In the genomic region with DNA sequence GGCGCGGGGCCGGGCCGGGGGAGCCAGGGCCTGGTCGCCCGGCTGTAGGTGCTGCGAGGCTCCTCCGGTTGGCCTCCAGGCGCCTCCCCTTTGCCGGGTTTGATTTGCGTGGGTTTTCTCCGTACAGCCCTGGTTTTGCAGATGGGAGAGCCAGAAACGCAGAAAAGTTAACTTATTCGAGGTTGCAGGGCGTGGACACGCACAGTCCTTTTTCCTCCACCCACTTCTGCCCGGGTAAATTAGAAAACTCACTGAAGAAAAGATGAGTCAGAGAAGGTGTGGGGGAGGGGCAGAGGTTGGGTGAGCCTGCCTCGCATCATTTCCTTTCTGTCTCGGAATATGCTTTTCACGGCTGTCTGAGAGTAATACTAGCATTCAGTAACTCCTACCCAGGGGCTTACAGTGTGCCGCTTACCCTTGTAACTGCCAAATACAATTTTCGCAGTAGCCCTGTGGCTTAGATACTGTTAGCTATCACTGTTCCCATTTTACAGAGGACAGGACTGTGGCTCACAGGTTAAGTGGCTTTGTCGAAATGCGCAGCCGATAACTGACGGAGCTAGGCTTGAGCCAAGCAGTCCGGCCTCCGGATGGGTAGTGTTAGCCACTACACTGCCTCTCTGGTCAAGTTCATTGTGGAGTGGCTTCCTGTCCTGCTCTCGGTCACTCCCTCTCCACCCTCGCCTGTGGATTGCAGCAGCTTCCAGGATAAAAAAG, we compare ENCODE assay signal across 8 cellular contexts. TPM values are rescaled to one million over a fixed set of nuclear protein-coding genes. Genes with fewer than 3 reads are reported as not detected.
DNase-seq lines count a peak whose midpoint lies in the region; ATAC-seq and TF ChIP-seq lines count a peak whose summit lies in the region.

No MANE protein-coding gene starts in this region.

- DNase-seq in GM03348 (ENCODE audit: low spot score), result peak; percentile 86
- DNase-seq in H4 (ENCODE audit: low spot score), result peak; percentile 63
- DNase-seq in MG63, result peak; percentile 78
- peak; percentile 46 for DNase-seq in activated B cell treated with CpG ODN at 0.5 μM for 24 hours
- peak; percentile 74 to 87 for DNase-seq in central memory CD8-positive, alpha-beta T cell (ENCODE audit: low spot score in 2 of 2)
- peak; percentile 78 to 87 for DNase-seq in left colon
- peak; percentile 70 to 96 for DNase-seq in stimulated activated CD4-positive, alpha-beta T cell treated with anti-CD3 and anti-CD28 coated beads, Interleukin-1b, Interleukin-23, amount 100 ng/mL, for 4 hours (ENCODE audit: low read depth in 2 of 2)
- DNase-seq in GM19238 (ENCODE audit: insufficient read length, low spot score), result no peak

- H3K27me3 ChIP-seq in MG63, result no peaks in the 10 kb centered on the region

- intact Hi-C loops in activated B cell treated with CpG ODN at 0.5 μM for 24 hours (cut with micrococcal nuclease) (loop anchor here (1.0 to 5.0 kb wide), 5 partner anchors 66 to 1245 kb away; partner anchors contain the start of genes CTTN, DHCR7, LTO1 and PPFIA1), left colon (cut with DNase I, micrococcal nuclease) (no loop called here)

- POLR2A ChIA-PET in activated B cell treated with CpG ODN at 0.5 μM for 24 hours (lab: Charles Lee), result interaction anchor here (0.6 to 1.5 kb wide), 5 partner anchors 9 to 529 kb away, joined by 3 to 9 read pairs (median 4); partner anchors contain the start of genes LTO1 and PPFIA1

- CTCF ChIA-PET in activated B cell treated with CpG ODN at 0.5 μM for 24 hours (lab: Charles Lee), result interaction anchor here (1.0 kb wide), 1 partner anchor 8 kb away, joined by 4 read pairs; no protein-coding TSS in a partner anchor

- H3K4me1 Mint-ChIP-seq in activated B cell treated with CpG ODN at 0.5 μM for 24 hours, result peaks cover 34% of the 10 kb centered on the region
- peaks cover 37% of the 10 kb centered on the region for H3K4me1 Mint-ChIP-seq in central memory CD8-positive, alpha-beta T cell

- H3K9me3 ChIP-seq in MG63, result no peaks in the 10 kb centered on the region

- H3K27me3 Mint-ChIP-seq in activated B cell treated with CpG ODN at 0.5 μM for 24 hours, result no peaks in the 10 kb centered on the region
- no peaks in the 10 kb centered on the region for H3K27me3 Mint-ChIP-seq in central memory CD8-positive, alpha-beta T cell

- peak overlapping the region; percentile 92 for H3K27ac Mint-ChIP-seq in activated B cell treated with CpG ODN at 0.5 μM for 24 hours
- H3K27ac Mint-ChIP-seq in central memory CD8-positive, alpha-beta T cell (ENCODE audit: low read depth), result peak overlapping the region; percentile 98

- ATAC-seq in activated B cell treated with CpG ODN at 0.5 μM for 24 hours (ENCODE audit: low read depth), result peak; percentile 72
- peak; percentile 88 for ATAC-seq in central memory CD8-positive, alpha-beta T cell (replicated peaks; ENCODE audit: extremely low read depth, poor library complexity, severe bottlenecking)
- ATAC-seq in left colon, result peak; percentile 74

- no peak for TF ChIP-seq CTCF in activated B cell treated with CpG ODN at 0.5 μM for 24 hours (IDR thresholded peaks at IDR 0.05)

- peaks cover 45% of the 10 kb centered on the region for H3K36me3 Mint-ChIP-seq in activated B cell treated with CpG ODN at 0.5 μM for 24 hours (ENCODE audit: low read depth)
- peaks cover 34% of the 10 kb centered on the region for H3K36me3 Mint-ChIP-seq in central memory CD8-positive, alpha-beta T cell (ENCODE audit: insufficient read depth)

- peak overlapping the region; percentile 93 for H3K4me3 Mint-ChIP-seq in activated B cell treated with CpG ODN at 0.5 μM for 24 hours
- peak overlapping the region; percentile 92 for H3K4me3 Mint-ChIP-seq in central memory CD8-positive, alpha-beta T cell

- H3K4me3 ChIP-seq in MG63, result peak overlapping the region; percentile 99

- peaks cover 46% of the 10 kb centered on the region for H3K36me3 ChIP-seq in MG63

- H3K9me3 Mint-ChIP-seq in activated B cell treated with CpG ODN at 0.5 μM for 24 hours, result no peaks in the 10 kb centered on the region
- no peaks in the 10 kb centered on the region for H3K9me3 Mint-ChIP-seq in central memory CD8-positive, alpha-beta T cell

RNA-seq across cellular contexts. Expression of gene FADD, which starts 0.8 kb away (rescaled TPM):
- 23.2 and 35.2 TPM in 2 replicates for total RNA-seq in H4 (2014; rRNA removed; shearing (Covaris generic))
- total RNA-seq in MG63 (2014; rRNA removed; shearing (Covaris generic); ENCODE audit: low replicate concordance), result 37.8 and 91.0 TPM in 2 replicates
- total RNA-seq in activated B cell treated with CpG ODN at 0.5 μM for 24 hours, result 29.5 and 31.2 TPM in 2 replicates
- 10 to 100 TPM; 32.1 to 33.2 TPM for total RNA-seq in left colon
